In the genomic region with DNA sequence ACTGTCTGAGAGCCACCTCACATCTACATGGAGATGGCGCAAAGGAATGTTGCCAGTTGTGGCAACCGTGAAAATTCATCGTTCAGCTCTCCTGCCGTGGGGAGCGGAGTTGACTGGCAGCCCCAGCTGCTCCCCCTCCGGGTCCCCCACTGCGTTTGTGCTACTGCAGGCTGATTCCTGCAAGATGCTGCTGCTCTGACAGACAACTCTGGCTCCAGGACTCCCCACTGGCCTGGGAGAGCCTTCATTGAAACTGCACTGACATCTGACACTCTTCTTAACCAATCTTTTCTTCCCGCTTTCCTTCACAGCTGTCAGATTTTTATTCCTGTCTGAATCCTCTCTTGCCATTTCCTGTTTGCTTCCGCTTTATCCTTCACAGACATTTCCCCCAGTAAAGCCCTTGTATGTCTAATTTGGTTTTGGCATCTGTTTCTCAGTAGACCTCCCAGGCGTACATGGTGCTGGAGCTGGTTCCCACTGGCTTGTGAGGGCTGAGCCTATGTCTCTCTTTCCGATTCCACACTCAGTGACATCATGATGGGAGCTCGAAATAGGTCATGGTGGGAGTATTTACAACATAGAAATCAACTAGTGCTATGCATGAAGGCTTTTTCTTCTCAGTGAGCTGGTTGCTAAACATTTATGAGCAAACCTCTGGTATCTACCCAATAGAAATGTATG, we compare ENCODE assay signal across 13 cellular contexts. TPM values are rescaled to one million over a fixed set of nuclear protein-coding genes. Genes with fewer than 3 reads are reported as not detected.
DNase-seq lines count a peak whose midpoint lies in the region; ATAC-seq and TF ChIP-seq lines count a peak whose summit lies in the region.
"Had no signal": no experiment of that assay in that cellular context is flagged by ENCODE, and none has a peak within 500 bp of the region (broad histone marks: within the 10 kb centered on the region; RNA-seq: fewer than 3 reads in every experiment).

No MANE protein-coding gene starts in this region.

- H3K27me3 ChIP-seq in esophagus muscularis mucosa (no peaks in the 10 kb centered on the region), neural progenitor cell (peaks cover 12% of the 10 kb centered on the region)

- H3K9me3 ChIP-seq in esophagus muscularis mucosa (no peaks in the 10 kb centered on the region), neural progenitor cell (ENCODE audit: low read depth) (no peaks in the 10 kb centered on the region)
- H3K9me3 ChIP-seq: Caco-2 had no signal

- H3K4me3 Mint-ChIP-seq in neural progenitor cell, result peak overlapping the region; percentile 9

- peak overlapping the region; percentile 23 for H3K4me2 ChIP-seq in neural progenitor cell

- H4K20me1 ChIP-seq in neural progenitor cell (ENCODE audit: low read depth), result no peaks in the 10 kb centered on the region

- H3K36me3 ChIP-seq in esophagus muscularis mucosa, result no peaks in the 10 kb centered on the region
- no peaks in the 10 kb centered on the region for H3K36me3 ChIP-seq in neural progenitor cell

- no peak for ATAC-seq in GM21447 (IDR thresholded peaks at IDR 0.05; ENCODE audit: unreplicated experiment)

- no peak for TF ChIP-seq POLR2A in esophagus muscularis mucosa (IDR thresholded peaks at IDR 0.05; ENCODE audit: low read depth)

- TF ChIP-seq CTCF in esophagus muscularis mucosa (IDR thresholded peaks at IDR 0.05), result no peak
- TF ChIP-seq CTCF in neural progenitor cell (IDR thresholded peaks at IDR 0.05), result no peak

- peak; percentile 53 for DNase-seq in Ammon's horn (ENCODE audit: low spot score)
- peak; percentile 63 for DNase-seq in NCI-H2171 treated with DMSO at 0.1 percent for 48 hours (lab: John Stamatoyannopoulos, UW)
- peak; percentile 86 for DNase-seq in esophagus muscularis mucosa (ENCODE audit: extremely low spot score)
- peak; percentile 60 for DNase-seq in neural progenitor cell (ENCODE audit: low spot score)
- DNase-seq in medulla oblongata (ENCODE audit: extremely low spot score), result no peak
- DNase-seq in NCI-H446 treated with DMSO at 0.1 percent for 48 hours (lab: John Stamatoyannopoulos, UW), result no peak
- no peak for DNase-seq in NCI-H2196 (lab: John Stamatoyannopoulos, UW; ENCODE audit: unreplicated experiment)
- DNase-seq: activated CD8-positive, alpha-beta memory T cell treated with anti-CD3 and anti-CD28 coated beads for 24 hours; activated gamma-delta T cell; Caco-2; NCI-H2107; substantia nigra had no signal

- no peaks in the 10 kb centered on the region for H3K9me3 Mint-ChIP-seq in neural progenitor cell

- no peaks in the 10 kb centered on the region for H3K4me1 ChIP-seq in esophagus muscularis mucosa
- H3K4me1 ChIP-seq in neural progenitor cell, result peaks cover 13% of the 10 kb centered on the region
- H3K4me1 ChIP-seq: Caco-2 had no signal

- H3K27ac ChIP-seq in esophagus muscularis mucosa (replicated peaks in 1 of 4) (no peak overlapping the region), neural progenitor cell (no peak overlapping the region)

- H3K4me3 ChIP-seq in esophagus muscularis mucosa, result no peak overlapping the region
- no peak overlapping the region for H3K4me3 ChIP-seq in neural progenitor cell

- no peak overlapping the region for H2AFZ ChIP-seq in neural progenitor cell (replicated peaks)

- H3K9ac ChIP-seq in neural progenitor cell, result no peak overlapping the region

- H3F3A ChIP-seq in neural progenitor cell (ENCODE audit: low read depth), result peaks cover 3% of the 10 kb centered on the region

- peaks cover 15% of the 10 kb centered on the region for H3K4me1 Mint-ChIP-seq in neural progenitor cell

- H3K79me2 ChIP-seq in neural progenitor cell (ENCODE audit: low read depth), result no peaks in the 10 kb centered on the region

- H3K36me3 Mint-ChIP-seq in neural progenitor cell, result no peaks in the 10 kb centered on the region

- no peak for TF ChIP-seq EP300 in esophagus muscularis mucosa (IDR thresholded peaks at IDR 0.05)

- peaks cover 2% of the 10 kb centered on the region for H3K27me3 Mint-ChIP-seq in neural progenitor cell (ENCODE audit: insufficient read depth, low read depth)

- 47% methylated on average over 12 of the region's 12 CpGs for WGBS in esophagus muscularis mucosa

- peak overlapping the region; percentile 1 for H3K27ac Mint-ChIP-seq in neural progenitor cell

- intact Hi-C loops in esophagus muscularis mucosa (cut with DNase I), result no loop called here

RNA-seq across cellular contexts. Expression of gene ATRN, which starts 9.5 kb away (rescaled TPM):
- total RNA-seq in esophagus muscularis mucosa, result 10 to 100 TPM; 14.1 to 19.1 (median 18.0) TPM
- total RNA-seq in neural progenitor cell (ENCODE audit: low replicate concordance), result 31.2 and 36.8 TPM in 2 replicates

RNA-seq across cellular contexts. Expression of gene DNAAF9, which starts 53.9 kb away (rescaled TPM):
- total RNA-seq in esophagus muscularis mucosa (10 to 100 TPM; 29.5 to 51.9 (median 41.4) TPM), neural progenitor cell (ENCODE audit: low replicate concordance) (14.1 and 15.1 TPM in 2 replicates)
- total RNA-seq: Caco-2 had no signal

Comparison
In these comparisons a context has a peak if more than half of its experiments do, and no peak if none do; other contexts are left out.
1. DNase-seq: peak in Ammon's horn (single experiment), NCI-H2171 treated with DMSO at 0.1 percent for 48 hours (single experiment), esophagus muscularis mucosa (single experiment) and neural progenitor cell (single experiment); none in medulla oblongata (single experiment), NCI-H446 treated with DMSO at 0.1 percent for 48 hours (single experiment) and NCI-H2196 (single experiment).